In the genomic region with DNA sequence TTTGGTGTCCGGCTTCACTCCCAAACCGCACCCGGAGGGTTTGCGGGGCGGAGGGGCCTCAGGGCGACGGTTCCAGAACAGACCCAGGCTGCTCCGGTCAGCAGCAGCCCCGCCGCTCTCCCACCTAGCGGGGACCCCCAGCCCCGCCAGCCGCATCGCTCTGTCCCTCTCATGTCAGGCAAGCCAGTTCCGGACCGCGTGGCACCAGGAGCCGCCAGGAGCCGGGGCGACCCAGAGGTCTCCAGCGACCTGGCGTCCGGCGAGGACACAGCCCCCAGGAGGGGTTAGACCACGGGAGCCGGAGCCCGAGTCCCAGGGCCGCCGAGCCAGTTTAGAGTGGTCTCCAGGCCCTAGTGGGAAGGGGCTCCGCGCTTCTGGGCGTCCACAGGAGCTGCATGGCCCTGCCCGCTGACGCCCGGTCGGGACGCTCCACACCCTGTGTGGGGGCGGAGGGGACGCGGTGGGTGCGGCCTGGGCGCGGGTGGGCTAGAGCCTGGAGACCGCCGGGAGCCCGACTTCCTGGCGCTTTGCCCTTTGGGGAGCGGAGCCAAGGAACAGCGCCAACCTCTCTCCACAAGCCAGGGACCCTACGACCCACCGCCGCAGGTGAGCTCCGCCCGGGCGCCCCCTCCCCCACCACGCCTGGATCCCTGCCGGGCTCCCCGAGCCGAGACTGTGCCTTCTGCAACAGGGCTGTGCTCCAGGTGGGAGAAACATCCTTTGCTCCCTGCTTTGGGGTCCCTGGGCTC, we compare ENCODE assay signal across 10 cellular contexts. TPM values are rescaled to one million over a fixed set of nuclear protein-coding genes. Genes with fewer than 3 reads are reported as not detected.
DNase-seq lines count a peak whose midpoint lies in the region; ATAC-seq and TF ChIP-seq lines count a peak whose summit lies in the region.
"Had no signal": no experiment of that assay in that cellular context is flagged by ENCODE, and none has a peak within 500 bp of the region (broad histone marks: within the 10 kb centered on the region; RNA-seq: fewer than 3 reads in every experiment).

No MANE protein-coding gene starts in this region.

- no peak overlapping the region for H3K4me3 ChIP-seq in CD4-positive, alpha-beta memory T cell (ENCODE audit: low read length in 2 of 2)
- H3K4me3 ChIP-seq in SJCRH30, result peak overlapping the region; percentile 37

- POLR2A ChIA-PET in CD4-positive, alpha-beta memory T cell (lab: Charles Lee; ENCODE audit: partially characterized antibody), result no interaction called here

- no peaks in the 10 kb centered on the region for H3K9me3 Mint-ChIP-seq in CD4-positive, alpha-beta memory T cell
- H3K9me3 Mint-ChIP-seq: activated CD4-positive, alpha-beta memory T cell treated with anti-CD3 and anti-CD28 coated beads for 36 hours had no signal

- H3K4me1 Mint-ChIP-seq in CD4-positive, alpha-beta memory T cell, result peaks cover 0 to 6% (median 2%) of the 10 kb centered on the region in 4 donors

- peak; percentile 65 for ATAC-seq in omental fat pad (ENCODE audit: low FRiP score)

- intact Hi-C loops in CD4-positive, alpha-beta memory T cell (cut with micrococcal nuclease), result no loop called here
- intact Hi-C loops in head of caudate nucleus (cut with DNase I), result no loop called here

- H3K27me3 Mint-ChIP-seq in CD4-positive, alpha-beta memory T cell, result peaks cover 30 to 45% of the 10 kb centered on the region in 2 donors

- no peak for TF ChIP-seq CTCF in omental fat pad (IDR thresholded peaks at IDR 0.05)

- no peaks in the 10 kb centered on the region for H3K9me3 ChIP-seq in CD4-positive, alpha-beta memory T cell (ENCODE audit: control insufficient read depth in 1 of 2, low read length in 2 of 2)
- no peaks in the 10 kb centered on the region for H3K9me3 ChIP-seq in SJCRH30 (replicated peaks)

- no peak overlapping the region for H3K27ac ChIP-seq in CD4-positive, alpha-beta memory T cell (ENCODE audit: low read depth, low read length)
- H3K27ac ChIP-seq in SJCRH30, result no peak overlapping the region

- no peak for DNase-seq in CD4-positive, alpha-beta memory T cell
- DNase-seq in SJCRH30, result no peak
- DNase-seq in head of caudate nucleus, result peak in 27 of 42 donors; percentile 19 to 63 (median 40)
- no peak for DNase-seq in omental fat pad (ENCODE audit: low spot score)
- DNase-seq in NCI-H187 treated with DMSO at 0.1 percent for 48 hours (lab: John Stamatoyannopoulos, UW), result no peak
- no peak for DNase-seq in NCI-H524 treated with DMSO at 0.1 percent for 48 hours (lab: John Stamatoyannopoulos, UW)
- no peak for DNase-seq in NCI-H2107 treated with DMSO at 0.1 percent for 48 hours (lab: John Stamatoyannopoulos, UW; ENCODE audit: unreplicated experiment)
- DNase-seq in activated naive CD4-positive, alpha-beta T cell (lab: John Stamatoyannopoulos, UW), result no peak
- DNase-seq: NCI-H1436 treated with DMSO at 0.1 percent for 48 hours had no signal

- CTCF ChIA-PET in CD4-positive, alpha-beta memory T cell (lab: Charles Lee; ENCODE audit: partially characterized antibody), result interaction anchor here (2.3 to 6.6 kb wide), 2 partner anchors 14 to 361 kb away, joined by 6 to 104 read pairs; no protein-coding TSS in a partner anchor

- H3K27ac Mint-ChIP-seq in CD4-positive, alpha-beta memory T cell, result no peak overlapping the region
- H3K27ac Mint-ChIP-seq: activated CD4-positive, alpha-beta memory T cell treated with anti-CD3 and anti-CD28 coated beads for 36 hours had no signal

- H3K36me3 ChIP-seq in CD4-positive, alpha-beta memory T cell (ENCODE audit: insufficient read depth, low read length), result no peaks in the 10 kb centered on the region
- no peaks in the 10 kb centered on the region for H3K36me3 ChIP-seq in SJCRH30

- H3K4me3 Mint-ChIP-seq in CD4-positive, alpha-beta memory T cell, result peak overlapping the region in 6 of 8 donors; percentile 1 to 75 (median 32)
- H3K4me3 Mint-ChIP-seq: activated CD4-positive, alpha-beta memory T cell treated with anti-CD3 and anti-CD28 coated beads for 36 hours had no signal

- H3K27me3 ChIP-seq in CD4-positive, alpha-beta memory T cell (ENCODE audit: insufficient read depth, low read length), result peaks cover 4% of the 10 kb centered on the region
- no peaks in the 10 kb centered on the region for H3K27me3 ChIP-seq in SJCRH30

- H3K4me1 ChIP-seq in CD4-positive, alpha-beta memory T cell (ENCODE audit: insufficient read depth, low read length), result no peaks in the 10 kb centered on the region
- H3K4me1 ChIP-seq in SJCRH30, result no peaks in the 10 kb centered on the region

- H3K36me3 Mint-ChIP-seq in CD4-positive, alpha-beta memory T cell, result no peaks in the 10 kb centered on the region
- H3K36me3 Mint-ChIP-seq: activated CD4-positive, alpha-beta memory T cell treated with anti-CD3 and anti-CD28 coated beads for 36 hours had no signal

RNA-seq across cellular contexts. Expression of a gene that starts 43.4 kb away (rescaled TPM):
- total RNA-seq in CD4-positive, alpha-beta memory T cell, result 1 to 10 TPM; 5.2 to 5.3 TPM
- polyA plus RNA-seq in CD4-positive, alpha-beta memory T cell, result under 1 TPM; 0.78 to 0.84 TPM
- total RNA-seq in SJCRH30 (2014; rRNA removed; shearing (Covaris generic)), result 7.1 and 9.8 TPM in 2 replicates
- total RNA-seq in omental fat pad, result 10 to 100 TPM; 16.3 to 47.3 (median 29.0) TPM

RNA-seq across cellular contexts. Expression of a gene that starts 44.4 kb away (rescaled TPM):
- 1 to 10 TPM; 8.3 to 8.9 TPM for total RNA-seq in CD4-positive, alpha-beta memory T cell
- 1 to 10 TPM; 5.0 to 5.1 TPM for polyA plus RNA-seq in CD4-positive, alpha-beta memory T cell
- 18.9 and 21.1 TPM in 2 replicates for total RNA-seq in SJCRH30 (2014; rRNA removed; shearing (Covaris generic))
- total RNA-seq in omental fat pad, result 10 to 100 TPM in 1 of 4 donors, 1 to 10 TPM in 3; 2.4 to 12.9 (median 5.8) TPM

RNA-seq across cellular contexts. Expression of a gene that starts 59.1 kb away (rescaled TPM):
- 10 to 100 TPM; 18.4 to 19.9 TPM for total RNA-seq in CD4-positive, alpha-beta memory T cell
- 1 to 10 TPM; 5.3 to 9.8 TPM for polyA plus RNA-seq in CD4-positive, alpha-beta memory T cell
- total RNA-seq in SJCRH30 (2014; rRNA removed; shearing (Covaris generic)), result 6.7 and 9.3 TPM in 2 replicates
- total RNA-seq in omental fat pad, result 10 to 100 TPM; 26.3 to 85.8 (median 46.0) TPM

Comparison
In these comparisons a context has a peak if more than half of its experiments do, and no peak if none do; other contexts are left out.
1. DNase-seq: peak in head of caudate nucleus (27 of 42); none in CD4-positive, alpha-beta memory T cell (0 of 5), SJCRH30 (0 of 2), omental fat pad (single experiment), NCI-H187 treated with DMSO at 0.1 percent for 48 hours (single experiment), NCI-H524 treated with DMSO at 0.1 percent for 48 hours (single experiment), NCI-H2107 treated with DMSO at 0.1 percent for 48 hours (single experiment) and activated naive CD4-positive, alpha-beta T cell (0 of 4).